ENCODE assay signal across 19 cellular contexts in genomic region chr14:60707858-60708257, GRCh38. TPM values are rescaled to one million over a fixed set of nuclear protein-coding genes. Genes with fewer than 3 reads are reported as not detected.
DNase-seq lines count a peak whose midpoint lies in the region; ATAC-seq and TF ChIP-seq lines count a peak whose summit lies in the region.
"Had no signal": no experiment of that assay in that cellular context is flagged by ENCODE, and none has a peak within 500 bp of the region (broad histone marks: within the 10 kb centered on the region; RNA-seq: fewer than 3 reads in every experiment).

No MANE protein-coding gene starts in this region.

- H3K79me2 ChIP-seq in PC-3 (ENCODE audit: low read length) = peaks cover 5% of the 10 kb centered on the region; the same call in 1 of the 2 replicates
- no peaks in the 10 kb centered on the region for H3K79me2 ChIP-seq in mesendoderm (ENCODE audit: control insufficient read depth, insufficient read depth, low read length)

- H2AFZ ChIP-seq in PC-3 (ENCODE audit: low read length) = no peak overlapping the region

- intact Hi-C loops in PC-3 (cut with micrococcal nuclease) = no loop called here

- no peak overlapping the region for H3K27ac ChIP-seq in HEK293 (ENCODE audit: extremely low read depth, low read depth, low read length)
- H3K27ac ChIP-seq in PC-3 (ENCODE audit: low read length) = no peak overlapping the region
- H3K27ac ChIP-seq in mesendoderm (ENCODE audit: low read depth, low read length) = no peak overlapping the region

- no peaks in the 10 kb centered on the region; the same call in 1 of the 2 replicates for H4K20me1 ChIP-seq in PC-3 (ENCODE audit: low read length)

- H3K23ac ChIP-seq in mesendoderm (ENCODE audit: low read length) = no peak overlapping the region

- H3K4ac ChIP-seq in mesendoderm (ENCODE audit: low read depth, low read length) = no peak overlapping the region

- H2BK15ac ChIP-seq in mesendoderm (replicated peaks; ENCODE audit: low read depth) = no peak overlapping the region

- no peaks in the 10 kb centered on the region for H3K9me2 ChIP-seq in PC-3 (replicated peaks; ENCODE audit: low read length)

- H3K4me1 ChIP-seq in HEK293 (ENCODE audit: control insufficient read depth, insufficient read depth, low read length) = no peaks in the 10 kb centered on the region
- H3K4me1 ChIP-seq in PC-3 (ENCODE audit: insufficient read depth, low read length) = no peaks in the 10 kb centered on the region
- H3K4me1 ChIP-seq in mesendoderm (ENCODE audit: control insufficient read depth, low read depth, low read length) = no peaks in the 10 kb centered on the region
- H3K4me1 ChIP-seq: BE2C had no signal

- no peak overlapping the region for H3K4me2 ChIP-seq in PC-3 (ENCODE audit: low read length)
- no peak overlapping the region for H3K4me2 ChIP-seq in mesendoderm (ENCODE audit: low read length)

- H3K79me1 ChIP-seq in mesendoderm (ENCODE audit: low read length) = no peaks in the 10 kb centered on the region

- no peaks in the 10 kb centered on the region for H3K27me3 ChIP-seq in PC-3 (ENCODE audit: low read length)
- H3K27me3 ChIP-seq in mesendoderm (ENCODE audit: insufficient read depth, low read length, poor library complexity) = no peaks in the 10 kb centered on the region
- H3K27me3 ChIP-seq: BE2C had no signal

- no peak overlapping the region for H3K18ac ChIP-seq in mesendoderm (ENCODE audit: low read length)

- H3F3A ChIP-seq in PC-3 (ENCODE audit: low read length, unreplicated experiment) = no peaks in the 10 kb centered on the region

- peaks cover 7 to 11% of the 10 kb centered on the region in 2 experiments; a peak in 2 of 3 replicates for H3K36me3 ChIP-seq in HEK293 (ENCODE audit: control insufficient read depth in 2 of 2, insufficient read depth in 1 of 2, low read length in 2 of 2)
- H3K36me3 ChIP-seq in PC-3 (ENCODE audit: low read depth, low read length) = peaks cover 11% of the 10 kb centered on the region; the same call in 1 of the 2 replicates
- no peaks in the 10 kb centered on the region for H3K36me3 ChIP-seq in mesendoderm (ENCODE audit: control insufficient read depth, insufficient read depth, low read length)
- H3K36me3 ChIP-seq: BE2C had no signal

- DNase-seq in PC-3 (no peak), mesendoderm (peak; percentile 28), NCI-H345 treated with DMSO at 0.1 percent for 48 hours (lab: John Stamatoyannopoulos, UW; ENCODE audit: unreplicated experiment) (no peak), activated gamma-delta T cell (lab: John Stamatoyannopoulos, UW) (no peak), NCI-H146 treated with DMSO at 0.1 percent for 48 hours (lab: John Stamatoyannopoulos, UW; ENCODE audit: unreplicated experiment) (no peak)
- DNase-seq: ACHN; BE2C; C1 segment of cervical spinal cord; CD4-positive, CD25-positive, alpha-beta regulatory T cell; CD8-positive, alpha-beta memory T cell; COR-L47; DMS 273 treated with DMSO at 0.1 percent for 48 hours; DMS53; DND-41; EL; GOT3; H7 had no signal

- no CpG with 5 or more reads among the region's 3 CpGs for WGBS in mesendoderm (ENCODE audit: extremely low coverage, insufficient coverage, low lambda C conversion rate)

- H2AK5ac ChIP-seq in mesendoderm (ENCODE audit: low read length) = no peak overlapping the region

- CTCF ChIA-PET in HEK293 (lab: Yijun Ruan, JAX) (interaction anchor here (0.7 kb wide), 1 partner anchor 14 kb away, joined by 3 read pairs; no protein-coding TSS in a partner anchor), PC-3 (lab: Charles Lee) (no interaction called here)

- H3K56ac ChIP-seq in mesendoderm (ENCODE audit: low read length) = no peak overlapping the region

- H3K9me3 ChIP-seq in HEK293 (ENCODE audit: control insufficient read depth, insufficient read depth, low read depth, low read length) (no peaks in the 10 kb centered on the region), PC-3 (ENCODE audit: low read length) (no peaks in the 10 kb centered on the region)
- H3K9me3 ChIP-seq: BE2C had no signal

- no peak overlapping the region for H2BK5ac ChIP-seq in mesendoderm (ENCODE audit: low read length)

- no peak overlapping the region for H3K4me3 ChIP-seq in HEK293 (ENCODE audit: low read depth, low read length)
- H3K4me3 ChIP-seq in PC-3 (ENCODE audit: low read length) = no peak overlapping the region
- H3K4me3 ChIP-seq in mesendoderm (ENCODE audit: low read length) = no peak overlapping the region

- no peak for TF ChIP-seq CTCF in HEK293 (tag by site-specific recombination; IDR thresholded peaks at IDR 0.05)
- TF ChIP-seq CTCF in PC-3 (conservative IDR thresholded peaks at IDR 0.05; ENCODE audit: low read depth, low read length) = no peak

- H4K8ac ChIP-seq in mesendoderm (ENCODE audit: low read depth, low read length) = no peak overlapping the region

- POLR2A ChIA-PET in HEK293 (lab: Yijun Ruan, JAX) = no interaction called here
- POLR2A ChIA-PET in PC-3 (lab: Charles Lee; ENCODE audit: unreplicated experiment) = no interaction called here

- H4K5ac ChIP-seq in mesendoderm (ENCODE audit: low read length) = no peak overlapping the region

- no peak overlapping the region for H2BK120ac ChIP-seq in mesendoderm (ENCODE audit: low read depth, low read length)

- 0 out of 2 replicates have a peak, but pooled peaks have one; percentile 12 for ATAC-seq in PC-3
- ATAC-seq: HCT116 had no signal

- H3K9ac ChIP-seq in PC-3 (ENCODE audit: low read length) = no peak overlapping the region
- H3K9ac ChIP-seq in mesendoderm (ENCODE audit: low read length) = no peak overlapping the region

- BruUV-seq in PC-3 (replicated peaks; lab: Mats Ljungman, UMichigan) = no TSS peak

TF ChIP-seq in HEK293, 187 proteins besides CTCF, POLR2A, EP300 and RAD21 (continues in another document):
- TF ChIP-seq ZNF398 (tag by site-specific recombination; IDR thresholded peaks at IDR 0.05) = no peak
- TF ChIP-seq ZIC2 (tag by site-specific recombination; IDR thresholded peaks at IDR 0.05) = no peak; the same call in 1 of the 2 replicates
- TF ChIP-seq ZNF623 (tag by site-specific recombination; IDR thresholded peaks at IDR 0.05) = peak; percentile 44
- peak; percentile 26; the same call in 1 of the 2 replicates for TF ChIP-seq TCF7L2 (IDR thresholded peaks at IDR 0.05; ENCODE audit: borderline replicate concordance, low read depth, low read length)
- TF ChIP-seq GLIS2 (tag by site-specific recombination; IDR thresholded peaks at IDR 0.05) = no peak
- no peak for TF ChIP-seq ZNF280D (tag by site-specific recombination; IDR thresholded peaks at IDR 0.05)
- TF ChIP-seq FEZF1 (tag by site-specific recombination; IDR thresholded peaks at IDR 0.05) = peak; percentile 74
- no peak for TF ChIP-seq ZNF561 (tag by site-specific recombination; IDR thresholded peaks at IDR 0.05; ENCODE audit: borderline replicate concordance)
- TF ChIP-seq ZNF112 (tag by site-specific recombination; IDR thresholded peaks at IDR 0.05) = no peak
- TF ChIP-seq ZNF155 (tag by site-specific recombination; IDR thresholded peaks at IDR 0.05) = no peak
- no peak for TF ChIP-seq ZNF670 (tag by site-specific recombination; IDR thresholded peaks at IDR 0.05; ENCODE audit: low read depth)

RNA-seq across cellular contexts. Expression of gene SIX4, which starts 16.3 kb away (rescaled TPM):
- total RNA-seq in PC-3 (2014; rRNA removed) = 29.2 and 33.2 TPM in 2 replicates
- 9.6 TPM for polyA plus RNA-seq in mesendoderm (2013, experiment 1 of 2)
- 9.8 TPM for polyA plus RNA-seq in mesendoderm (2013, experiment 2 of 2)
- total RNA-seq: CD4-positive, CD25-positive, alpha-beta regulatory T cell had no signal
- polyA plus RNA-seq: CD4-positive, CD25-positive, alpha-beta regulatory T cell; CD8-positive, alpha-beta memory T cell had no signal

RNA-seq across cellular contexts. Expression of gene MNAT1, which starts 26.7 kb away (rescaled TPM):
- 88.6 and 95.7 TPM in 2 replicates for total RNA-seq in PC-3 (2014; rRNA removed)
- 57.7 TPM for polyA plus RNA-seq in mesendoderm (2013, experiment 1 of 2)
- polyA plus RNA-seq in mesendoderm (2013, experiment 2 of 2) = 62.5 TPM

RNA-seq across cellular contexts. Expression of gene SIX1, which starts 58.6 kb away (rescaled TPM):
- total RNA-seq in PC-3 (2014; rRNA removed) = 16.5 and 18.2 TPM in 2 replicates
- 0.21 TPM for polyA plus RNA-seq in mesendoderm (2013, experiment 1 of 2)
- polyA plus RNA-seq in mesendoderm (2013, experiment 2 of 2) = 0.17 TPM
- total RNA-seq: CD4-positive, CD25-positive, alpha-beta regulatory T cell; CD8-positive, alpha-beta memory T cell; H7 had no signal
- polyA plus RNA-seq: CD4-positive, CD25-positive, alpha-beta regulatory T cell; CD8-positive, alpha-beta memory T cell had no signal
